ENCODE assay signal across 18 cellular contexts in genomic region chr3:140378571-140379340, GRCh38.
DNase-seq lines count a peak whose midpoint lies in the region; ATAC-seq and TF ChIP-seq lines count a peak whose summit lies in the region.
"Had no signal": no experiment of that assay in that cellular context is flagged by ENCODE, and none has a peak within 500 bp of the region (broad histone marks: within the 10 kb centered on the region; RNA-seq: fewer than 3 reads in every experiment).

No MANE protein-coding gene starts in this region.

- H2AFZ ChIP-seq in GM23248 (no peak overlapping the region), PC-3 (ENCODE audit: low read length) (no peak overlapping the region)

- H3K27ac ChIP-seq in GM23248 = no peak overlapping the region
- H3K27ac ChIP-seq in esophagus muscularis mucosa (replicated peaks in 1 of 4) = no peak overlapping the region
- H3K27ac ChIP-seq in PC-3 (ENCODE audit: low read length) = no peak overlapping the region
- H3K27ac ChIP-seq: SK-N-MC had no signal

- H3K79me2 ChIP-seq in GM23248 (ENCODE audit: insufficient read depth) (no peaks in the 10 kb centered on the region), PC-3 (ENCODE audit: low read length) (no peaks in the 10 kb centered on the region)

- WGBS in GM23248 (ENCODE audit: low coverage in 1 of 2, low lambda C conversion rate in 2 of 2, missing lambda C conversion rate in 2 of 2), 2 experiments = 14 to 19% methylated on average over 3 of the region's 3 CpGs
- WGBS in esophagus muscularis mucosa = 30% methylated on average over 3 of the region's 3 CpGs

- DNase-seq in GM23248 (peak; percentile 5), RPMI7951 (ENCODE audit: low read depth) (peak; percentile 43), esophagus muscularis mucosa (ENCODE audit: extremely low spot score) (peak; percentile 64), middle frontal gyrus (ENCODE audit: extremely low spot score, low spot score) (peak; percentile 13), PC-3 (no peak), NCI-H446 treated with DMSO at 0.1 percent for 48 hours (lab: John Stamatoyannopoulos, UW) (no peak)
- DNase-seq: C1 segment of cervical spinal cord, H9, NCI-H1048, NCI-H1436 treated with DMSO at 0.1 percent for 48 hours, NCI-H2081 treated with DMSO at 0.1 percent for 48 hours, NCI-H524, Right ventricle myocardium superior had no signal

- H3K4me3 ChIP-seq in GM23248 (no peak overlapping the region), esophagus muscularis mucosa (no peak overlapping the region), PC-3 (ENCODE audit: low read length) (no peak overlapping the region)
- H3K4me3 ChIP-seq: K562, SK-N-MC had no signal

- H3K27me3 ChIP-seq in GM23248 (replicated peaks; ENCODE audit: insufficient read depth) (no peaks in the 10 kb centered on the region; the same call in 1 of the 2 replicates), esophagus muscularis mucosa (no peaks in the 10 kb centered on the region), PC-3 (ENCODE audit: low read length) (no peaks in the 10 kb centered on the region)

- H3K4me1 ChIP-seq in GM23248 (ENCODE audit: insufficient read depth) = no peaks in the 10 kb centered on the region
- no peaks in the 10 kb centered on the region for H3K4me1 ChIP-seq in esophagus muscularis mucosa
- H3K4me1 ChIP-seq in PC-3 (ENCODE audit: insufficient read depth, low read length) = no peaks in the 10 kb centered on the region

- no TSS peak for BruUV-seq in PC-3 (replicated peaks; lab: Mats Ljungman, UMichigan)

- intact Hi-C loops in esophagus muscularis mucosa (cut with DNase I) (no loop called here), PC-3 (cut with micrococcal nuclease) (no loop called here)

- H3K9ac ChIP-seq in GM23248 (no peak overlapping the region), PC-3 (ENCODE audit: low read length) (no peak overlapping the region)

- H3K9me2 ChIP-seq in GM23248 (ENCODE audit: insufficient read depth) (no peaks in the 10 kb centered on the region), PC-3 (replicated peaks; ENCODE audit: low read length) (no peaks in the 10 kb centered on the region)

- POLR2A ChIA-PET in PC-3 (lab: Charles Lee; ENCODE audit: unreplicated experiment) = no interaction called here

- H3K4me2 ChIP-seq in GM23248 (ENCODE audit: unreplicated experiment) (no peak overlapping the region), PC-3 (ENCODE audit: low read length) (no peak overlapping the region)

- H4K20me1 ChIP-seq in GM23248 (ENCODE audit: insufficient read depth) (no peaks in the 10 kb centered on the region), PC-3 (ENCODE audit: low read length) (no peaks in the 10 kb centered on the region)

- TF ChIP-seq EP300 in esophagus muscularis mucosa (IDR thresholded peaks at IDR 0.05) = no peak

- no peak for TF ChIP-seq CTCF in esophagus muscularis mucosa (IDR thresholded peaks at IDR 0.05)
- no peak for TF ChIP-seq CTCF in PC-3 (conservative IDR thresholded peaks at IDR 0.05; ENCODE audit: low read depth, low read length)

- in situ Hi-C loops in GM23248 (cut with MboI) = no loop called here

- TF ChIP-seq POLR2A in esophagus muscularis mucosa (IDR thresholded peaks at IDR 0.05; ENCODE audit: low read depth) = no peak

- H3F3A ChIP-seq in GM23248 (ENCODE audit: insufficient read depth) = no peaks in the 10 kb centered on the region
- no peaks in the 10 kb centered on the region for H3F3A ChIP-seq in PC-3 (ENCODE audit: low read length, unreplicated experiment)

- H3K9me3 ChIP-seq in GM23248 (ENCODE audit: low read depth) (no peaks in the 10 kb centered on the region), esophagus muscularis mucosa (no peaks in the 10 kb centered on the region), PC-3 (ENCODE audit: low read length) (no peaks in the 10 kb centered on the region)

- ATAC-seq in PC-3 = no peak
- ATAC-seq in GM18873 (IDR thresholded peaks at IDR 0.05; ENCODE audit: low FRiP score, unreplicated experiment) = no peak
- ATAC-seq in HG02852 (IDR thresholded peaks at IDR 0.05; ENCODE audit: unreplicated experiment) = no peak
- ATAC-seq: K562, Panc1 had no signal

- CTCF ChIA-PET in PC-3 (lab: Charles Lee) = no interaction called here

- H3K36me3 ChIP-seq in GM23248 (ENCODE audit: low read depth) = no peaks in the 10 kb centered on the region
- no peaks in the 10 kb centered on the region for H3K36me3 ChIP-seq in esophagus muscularis mucosa
- H3K36me3 ChIP-seq in PC-3 (ENCODE audit: low read depth, low read length) = no peaks in the 10 kb centered on the region

Comparison
In these comparisons a context has a peak if more than half of its experiments do, and no peak if none do; other contexts are left out.
1. DNase-seq: peak in GM23248 (single experiment), RPMI7951 (single experiment), esophagus muscularis mucosa (single experiment) and middle frontal gyrus (single experiment); none in PC-3 (single experiment) and NCI-H446 treated with DMSO at 0.1 percent for 48 hours (single experiment).